30 cellular contexts compared by ENCODE assay signal in the genomic region with DNA sequence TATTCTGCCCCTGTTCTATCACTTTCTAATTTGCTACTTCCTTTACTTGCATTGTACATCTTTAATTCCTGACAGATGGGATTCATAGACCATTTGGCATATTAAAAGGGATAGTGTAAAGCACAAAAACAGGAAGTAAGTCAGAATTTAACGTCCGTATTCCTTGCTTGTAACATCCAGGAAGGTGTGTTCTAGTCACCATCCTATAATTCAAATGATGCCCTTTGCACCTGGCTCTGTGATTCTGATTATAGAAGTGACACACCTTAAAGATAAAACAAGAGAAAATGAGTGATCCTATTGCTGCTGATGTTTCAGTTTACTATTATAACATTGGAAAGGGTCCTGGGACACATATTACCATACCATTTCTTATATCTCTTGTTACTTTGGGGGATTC.
"Had no signal": no experiment of that assay in that cellular context is flagged by ENCODE, and none has a peak within 500 bp of the region (broad histone marks: within the 10 kb centered on the region; RNA-seq: fewer than 3 reads in every experiment).

No MANE protein-coding gene starts in this region.

- H3K27me3 ChIP-seq: brain microvascular endothelial cell, esophagus squamous epithelium, gastroesophageal sphincter had no signal

- FAIRE-seq: astrocyte, endometrium, endothelial cell of umbilical vein had no signal

- ATAC-seq: activated CD4-positive, alpha-beta T cell treated with anti-CD3 and anti-CD28 coated beads for 36 hours; activated CD8-positive, alpha-beta memory T cell treated with anti-CD3 and anti-CD28 coated beads, Interleukin-2, amount 10 ng/mL, durations not matched to agents 7 days and 5 days; activated CD8-positive, alpha-beta T cell treated with anti-CD3 and anti-CD28 coated beads, Interleukin-2, amount 10 ng/mL, durations not matched to agents 7 days and 5 days; activated naive CD4-positive, alpha-beta T cell treated with anti-CD3 and anti-CD28 coated beads, Interleukin-2, amount 50 U/mL, for 72 hours; activated T-cell treated with anti-CD3 and anti-CD28 coated beads, Interleukin-2, amount 50 U/mL, for 72 hours; gastroesophageal sphincter; T-helper 17 cell had no signal

- H3K9me3 ChIP-seq: esophagus squamous epithelium, gastroesophageal sphincter had no signal

- H3K27ac ChIP-seq: brain microvascular endothelial cell, epithelial cell of prostate, esophagus squamous epithelium, gastroesophageal sphincter, WERI-Rb-1 had no signal

- H3K36me3 ChIP-seq: brain microvascular endothelial cell, esophagus squamous epithelium, gastroesophageal sphincter, WERI-Rb-1 had no signal

- H3K4me1 ChIP-seq: esophagus squamous epithelium, gastroesophageal sphincter had no signal

- DNase-seq: activated B cell treated with CpG ODN at 0.5 μM for 24 hours; activated CD4-positive, alpha-beta memory T cell treated with anti-CD3 and anti-CD28 coated beads for 36 hours; activated CD4-positive, alpha-beta T cell treated with anti-CD3 and anti-CD28 coated beads for 36 hours; activated CD4-positive, alpha-beta T cell treated with anti-CD3 and anti-CD28 coated beads, Interleukin-2, amount 10 ng/mL, durations not matched to agents 24 days and 14 days; activated CD4-positive, CD25-positive, alpha-beta regulatory T cell treated with anti-CD3 and anti-CD28 coated beads, Interleukin-2, amount 50 U/mL, for 72 hours; activated CD8-positive, alpha-beta memory T cell treated with anti-CD3 and anti-CD28 coated beads, Interleukin-2, amount 10 ng/mL, durations not matched to agents 7 days and 5 days; activated CD8-positive, alpha-beta memory T cell treated with anti-CD3 and anti-CD28 coated beads, Interleukin-2, amount 50 U/mL, for 4 hours; activated CD8-positive, alpha-beta T cell treated with anti-CD3 and anti-CD28 coated beads, Interleukin-2, amount 10 ng/mL, durations not matched to agents 7 days and 5 days; activated gamma-delta T cell; activated naive CD4-positive, alpha-beta T cell; activated naive CD4-positive, alpha-beta T cell treated with anti-CD3 and anti-CD28 coated beads, Interleukin-2, amount 10 ng/mL, durations not matched to agents 7 days and 5 days; activated naive CD8-positive, alpha-beta T cell treated with anti-CD3 and anti-CD28 coated beads, Interleukin-2, amount 10 ng/mL, durations not matched to agents 7 days and 5 days; activated T-cell treated with anti-CD3 and anti-CD28 coated beads, Interleukin-2, amount 50 U/mL, for 24 hours; activated T-cell treated with anti-CD3 and anti-CD28 coated beads, Interleukin-2, amount 50 U/mL, for 72 hours; amniotic stem cell; anterior cingulate cortex; brain microvascular endothelial cell; effector CD8-positive, alpha-beta T cell; esophagus squamous epithelium; foreskin melanocyte; T-helper 1 cell; T-helper 17 cell; T1000; WERI-Rb-1 had no signal

- H3K4me3 ChIP-seq: esophagus squamous epithelium, gastroesophageal sphincter had no signal
